ENCODE assay signal across 1 cellular context in genomic region chr22:39299829-39300178, GRCh38.
TF ChIP-seq lines count a peak whose summit lies in the region.

No MANE protein-coding gene starts in this region.

TF ChIP-seq in WTC11, 78 proteins besides CTCF, POLR2A, EP300 and RAD21 (continued from another document):
- TF ChIP-seq, protein P1, sequence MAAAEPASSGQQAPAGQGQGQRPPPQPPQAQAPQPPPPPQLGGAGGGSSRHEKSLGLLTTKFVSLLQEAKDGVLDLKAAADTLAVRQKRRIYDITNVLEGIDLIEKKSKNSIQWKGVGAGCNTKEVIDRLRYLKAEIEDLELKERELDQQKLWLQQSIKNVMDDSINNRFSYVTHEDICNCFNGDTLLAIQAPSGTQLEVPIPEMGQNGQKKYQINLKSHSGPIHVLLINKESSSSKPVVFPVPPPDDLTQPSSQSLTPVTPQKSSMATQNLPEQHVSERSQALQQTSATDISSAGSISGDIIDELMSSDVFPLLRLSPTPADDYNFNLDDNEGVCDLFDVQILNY (CRISPR knock-in tag; IDR thresholded peaks at IDR 0.05), result no peak
- TF ChIP-seq ZNF219 (CRISPR knock-in tag; IDR thresholded peaks at IDR 0.05; ENCODE audit: borderline replicate concordance), result no peak
- peak; percentile 96 for TF ChIP-seq PRDM15 (CRISPR knock-in tag; IDR thresholded peaks at IDR 0.05)
- no peak for TF ChIP-seq SP1 (CRISPR knock-in tag; conservative IDR thresholded peaks at IDR 0.05)
TF ChIP-seq in WTC11: peak in this region for 2.
